In the genomic region with DNA sequence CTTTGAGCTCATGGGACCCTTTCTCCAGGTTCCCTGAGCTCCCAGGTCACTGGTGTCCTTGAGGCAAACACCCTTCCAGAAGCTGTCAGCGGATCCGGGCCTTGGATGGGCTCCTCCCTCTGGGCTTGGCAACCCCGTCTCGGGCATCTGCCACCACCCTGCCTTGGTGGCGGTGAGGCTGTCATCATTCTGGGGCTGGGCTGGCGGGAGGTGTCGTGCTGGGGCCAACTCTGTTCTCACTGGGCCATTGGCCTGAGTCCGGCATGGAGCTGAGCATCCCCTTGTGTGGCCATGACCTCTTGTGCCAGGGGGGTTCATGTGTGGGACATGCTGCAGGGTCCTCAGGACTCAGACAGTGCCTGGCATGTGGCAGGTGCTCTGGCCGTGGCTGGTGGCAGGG, we compare ENCODE assay signal across 27 cellular contexts.
"Had no signal": no experiment of that assay in that cellular context is flagged by ENCODE, and none has a peak within 500 bp of the region (broad histone marks: within the 10 kb centered on the region; RNA-seq: fewer than 3 reads in every experiment).

No MANE protein-coding gene starts in this region.

- H3K4me1 ChIP-seq: breast epithelium, neural progenitor cell had no signal

- H3K36me3 ChIP-seq: breast epithelium, esophagus muscularis mucosa, gastroesophageal sphincter, left lung, neural progenitor cell had no signal

- H3K9me3 Mint-ChIP-seq: activated naive CD4-positive, alpha-beta T cell treated with anti-CD3 and anti-CD28 coated beads, Interleukin-2, amount 50 U/mL, for 24 hours; dendritic cell treated with granulocyte-macrophage colony-stimulating factor and Interleukin-4, amounts not matched to agents 40 ng/mL and 50 ng/mL, for 4 days; memory B cell; naive B cell; neural progenitor cell; stimulated activated naive CD8-positive, alpha-beta T cell treated with anti-CD3 and anti-CD28 coated beads, Interleukin-15, Interleukin-2, amounts not matched to agents 100 ng/mL and 50 ng/mL, for 24 hours had no signal

- H2AFZ ChIP-seq: hepatocyte, neural progenitor cell, parathyroid adenoma had no signal

- H3K36me3 Mint-ChIP-seq: activated naive CD4-positive, alpha-beta T cell treated with anti-CD3 and anti-CD28 coated beads, Interleukin-2, amount 50 U/mL, for 24 hours; memory B cell; naive B cell; neural progenitor cell had no signal

- H3K4me2 ChIP-seq: hepatocyte, neural progenitor cell had no signal

- ATAC-seq: gastroesophageal sphincter, left lung, mucosa of descending colon had no signal

- H3K27ac Mint-ChIP-seq: activated naive CD4-positive, alpha-beta T cell treated with anti-CD3 and anti-CD28 coated beads, Interleukin-2, amount 50 U/mL, for 24 hours; dendritic cell treated with granulocyte-macrophage colony-stimulating factor and Interleukin-4, amounts not matched to agents 40 ng/mL and 50 ng/mL, for 4 days; memory B cell; naive B cell; neural progenitor cell; stimulated activated naive CD8-positive, alpha-beta T cell treated with anti-CD3 and anti-CD28 coated beads, Interleukin-15, Interleukin-2, amounts not matched to agents 100 ng/mL and 50 ng/mL, for 24 hours had no signal

- H3K9ac ChIP-seq: neural progenitor cell, parathyroid adenoma had no signal

- H3K27me3 Mint-ChIP-seq: activated naive CD4-positive, alpha-beta T cell treated with anti-CD3 and anti-CD28 coated beads, Interleukin-2, amount 50 U/mL, for 24 hours; memory B cell; naive B cell; stimulated activated naive CD8-positive, alpha-beta T cell treated with anti-CD3 and anti-CD28 coated beads, Interleukin-15, Interleukin-2, amounts not matched to agents 100 ng/mL and 50 ng/mL, for 24 hours had no signal

- H3K9me3 ChIP-seq: breast epithelium, esophagus muscularis mucosa, gastroesophageal sphincter, left lung, mucosa of descending colon had no signal

- H3K4me1 Mint-ChIP-seq: activated naive CD4-positive, alpha-beta T cell treated with anti-CD3 and anti-CD28 coated beads, Interleukin-2, amount 50 U/mL, for 24 hours had no signal

- FAIRE-seq: astrocyte, endothelial cell of umbilical vein, islet of Langerhans had no signal

- DNase-seq: activated CD4-positive, alpha-beta T cell treated with anti-CD3 and anti-CD28 coated beads, Interleukin-2, amount 50 U/mL, for 1 hour; activated CD4-positive, CD25-positive, alpha-beta regulatory T cell treated with anti-CD3 and anti-CD28 coated beads, Interleukin-2, amount 50 U/mL, for 72 hours; activated CD8-positive, alpha-beta memory T cell treated with anti-CD3 and anti-CD28 coated beads, Interleukin-2, amount 50 U/mL, for 48 hours; activated effector memory CD4-positive, alpha-beta T cell treated with Interleukin-2 at 50 U/mL for 16 hours; effector memory CD4-positive, alpha-beta T cell; left lung; naive B cell; retina; stimulated activated CD4-positive, alpha-beta T cell treated with anti-CD3 and anti-CD28 coated beads, Interleukin-15, amount 100 ng/mL, for 24 hours; stimulated activated CD4-positive, alpha-beta T cell treated with anti-CD3 and anti-CD28 coated beads, Interleukin-2, amount 100 ng/mL, for 48 hours; SW 1271 had no signal

- H3K79me2 ChIP-seq: hepatocyte, parathyroid adenoma had no signal

- H3K27me3 ChIP-seq: breast epithelium, esophagus muscularis mucosa, gastroesophageal sphincter, hepatocyte, left lung, neural progenitor cell had no signal

- H3K4me3 ChIP-seq: breast epithelium, esophagus muscularis mucosa, gastroesophageal sphincter, hepatocyte, left lung, mucosa of descending colon, neural progenitor cell, skin epidermis had no signal

- H3K4me3 Mint-ChIP-seq: activated naive CD4-positive, alpha-beta T cell treated with anti-CD3 and anti-CD28 coated beads, Interleukin-2, amount 50 U/mL, for 24 hours; dendritic cell treated with granulocyte-macrophage colony-stimulating factor and Interleukin-4, amounts not matched to agents 40 ng/mL and 50 ng/mL, for 4 days; memory B cell; naive B cell; neural progenitor cell; stimulated activated naive CD8-positive, alpha-beta T cell treated with anti-CD3 and anti-CD28 coated beads, Interleukin-15, Interleukin-2, amounts not matched to agents 100 ng/mL and 50 ng/mL, for 24 hours had no signal

- H3K27ac ChIP-seq: hepatocyte, left lung, neural progenitor cell, parathyroid adenoma, VCaP had no signal
